Comparison of ENCODE assay signal across 8 cellular contexts in genomic region chr18:51478908-51479307, GRCh38.
"Had no signal": no experiment of that assay in that cellular context is flagged by ENCODE, and none has a peak within 500 bp of the region (broad histone marks: within the 10 kb centered on the region; RNA-seq: fewer than 3 reads in every experiment).

No MANE protein-coding gene starts in this region.

- ATAC-seq: HCT116, HepG2 had no signal

- H3K4me3 ChIP-seq: GM23248, HAP-1 had no signal

- H3K4me1 ChIP-seq: HAP-1 had no signal

- H3K9me3 ChIP-seq: HAP-1 had no signal

- DNase-seq: GM23248, GOT3, H7, HFFc6 had no signal

- H3K36me3 ChIP-seq: HAP-1 had no signal

- H3K27ac ChIP-seq: GM23248, HL-60 had no signal
